7 cellular contexts compared by ENCODE assay signal in genomic region chr17:45313927-45314760, GRCh38. TPM values are rescaled to one million over a fixed set of nuclear protein-coding genes. Genes with fewer than 3 reads are reported as not detected.
DNase-seq lines count a peak whose midpoint lies in the region; ATAC-seq and TF ChIP-seq lines count a peak whose summit lies in the region.

No MANE protein-coding gene starts in this region.

- DNase-seq in GM23338 (ENCODE audit: low spot score): no peak
- DNase-seq in activated CD4-positive, alpha-beta memory T cell treated with anti-CD3 and anti-CD28 coated beads, Interleukin-2, amount 10 ng/mL, durations not matched to agents 7 days and 5 days: no peak
- no peak for DNase-seq in immature natural killer cell
- DNase-seq in stimulated activated naive B cell treated with anti-CD40 and anti-IgM and Interleukin-4, amounts not matched to agents 10 μg/mL and 1 μg/mL and 100 μg/mL, for 72 hours: no peak
- no peak for DNase-seq in UCSD-AML1 (lab: John Stamatoyannopoulos, UW; ENCODE audit: unreplicated experiment)
- no peak for DNase-seq in stimulated activated CD8-positive, alpha-beta memory T cell treated with anti-CD3 and anti-CD28 coated beads, Interleukin-4, amount 100 ng/mL, for 48 hours

- H3K27me3 ChIP-seq in GM23338 (ENCODE audit: insufficient read depth): peaks cover 17% of the 10 kb centered on the region

- no peak overlapping the region for H3K27ac ChIP-seq in GM23338 (ENCODE audit: low read depth)

- H3K4me3 Mint-ChIP-seq in GM23338 (peak overlapping the region; percentile 8; the same call in 1 of the 3 replicates), immature natural killer cell (peak overlapping the region; percentile 82 to 93 (median 87))
- peak overlapping the region; percentile 86 for H3K4me3 Mint-ChIP-seq in activated CD4-positive, alpha-beta memory T cell treated with anti-CD3 and anti-CD28 coated beads, Interleukin-2, amount 10 ng/mL, durations not matched to agents 7 days and 5 days
- peak overlapping the region; percentile 88 to 94 for H3K4me3 Mint-ChIP-seq in stimulated activated naive B cell treated with anti-CD40 and anti-IgM and Interleukin-4, amounts not matched to agents 10 μg/mL and 1 μg/mL and 100 μg/mL, for 72 hours

- TF ChIP-seq CTCF in GM23338 (conservative IDR thresholded peaks at IDR 0.05; ENCODE audit: low read depth in 2 of 2): no peak

- no peaks in the 10 kb centered on the region for H3K9me3 Mint-ChIP-seq in GM23338
- H3K9me3 Mint-ChIP-seq in activated CD4-positive, alpha-beta memory T cell treated with anti-CD3 and anti-CD28 coated beads, Interleukin-2, amount 10 ng/mL, durations not matched to agents 7 days and 5 days: no peaks in the 10 kb centered on the region
- H3K9me3 Mint-ChIP-seq in immature natural killer cell: no peaks in the 10 kb centered on the region
- no peaks in the 10 kb centered on the region for H3K9me3 Mint-ChIP-seq in stimulated activated naive B cell treated with anti-CD40 and anti-IgM and Interleukin-4, amounts not matched to agents 10 μg/mL and 1 μg/mL and 100 μg/mL, for 72 hours

- no peaks in the 10 kb centered on the region for H3K36me3 ChIP-seq in GM23338 (ENCODE audit: insufficient read depth)

- POLR2A ChIA-PET in activated CD4-positive, alpha-beta memory T cell treated with anti-CD3 and anti-CD28 coated beads, Interleukin-2, amount 10 ng/mL, durations not matched to agents 7 days and 5 days (lab: Charles Lee): interaction anchor here (1.0 to 12.9 kb wide), 9 partner anchors 10 to 253 kb away, joined by 3 to 337 read pairs (median 30); partner anchors contain the start of genes FMNL1, HEXIM1, HEXIM2 and NMT1

- no peaks in the 10 kb centered on the region for H3K9me2 ChIP-seq in GM23338 (ENCODE audit: insufficient read depth)

- H3K36me3 Mint-ChIP-seq in GM23338 (ENCODE audit: low read depth) (no peaks in the 10 kb centered on the region; the same call in 1 of the 3 replicates), immature natural killer cell (no peaks in the 10 kb centered on the region)
- peaks cover 60% of the 10 kb centered on the region for H3K36me3 Mint-ChIP-seq in activated CD4-positive, alpha-beta memory T cell treated with anti-CD3 and anti-CD28 coated beads, Interleukin-2, amount 10 ng/mL, durations not matched to agents 7 days and 5 days (ENCODE audit: low read depth)
- H3K36me3 Mint-ChIP-seq in stimulated activated naive B cell treated with anti-CD40 and anti-IgM and Interleukin-4, amounts not matched to agents 10 μg/mL and 1 μg/mL and 100 μg/mL, for 72 hours: peaks cover 65 to 72% of the 10 kb centered on the region in 2 donors

- H3K4me2 ChIP-seq in GM23338: no peak overlapping the region

- CTCF ChIA-PET in activated CD4-positive, alpha-beta memory T cell treated with anti-CD3 and anti-CD28 coated beads, Interleukin-2, amount 10 ng/mL, durations not matched to agents 7 days and 5 days (lab: Charles Lee): interaction anchor here (0.7 to 2.3 kb wide), 9 partner anchors 11 to 179 kb away, joined by 3 to 9 read pairs (median 4); partner anchors contain the start of gene ACBD4

- no peak overlapping the region for H3K27ac Mint-ChIP-seq in GM23338
- peak overlapping the region; percentile 93 for H3K27ac Mint-ChIP-seq in activated CD4-positive, alpha-beta memory T cell treated with anti-CD3 and anti-CD28 coated beads, Interleukin-2, amount 10 ng/mL, durations not matched to agents 7 days and 5 days
- peak overlapping the region; percentile 90 to 98 (median 93) for H3K27ac Mint-ChIP-seq in immature natural killer cell
- H3K27ac Mint-ChIP-seq in stimulated activated naive B cell treated with anti-CD40 and anti-IgM and Interleukin-4, amounts not matched to agents 10 μg/mL and 1 μg/mL and 100 μg/mL, for 72 hours: peak overlapping the region; percentile 97

- peaks cover 11% of the 10 kb centered on the region for H3K27me3 Mint-ChIP-seq in GM23338 (ENCODE audit: insufficient read depth, low read depth, poor library complexity)
- no peaks in the 10 kb centered on the region for H3K27me3 Mint-ChIP-seq in activated CD4-positive, alpha-beta memory T cell treated with anti-CD3 and anti-CD28 coated beads, Interleukin-2, amount 10 ng/mL, durations not matched to agents 7 days and 5 days
- peaks cover 7 to 21% (median 14%) of the 10 kb centered on the region in 3 donors for H3K27me3 Mint-ChIP-seq in immature natural killer cell (ENCODE audit: low read depth in 3 of 3)
- H3K27me3 Mint-ChIP-seq in stimulated activated naive B cell treated with anti-CD40 and anti-IgM and Interleukin-4, amounts not matched to agents 10 μg/mL and 1 μg/mL and 100 μg/mL, for 72 hours: no peaks in the 10 kb centered on the region

- H3K79me2 ChIP-seq in GM23338 (replicated peaks; ENCODE audit: insufficient read depth): peaks cover 52% of the 10 kb centered on the region

- H3K4me1 Mint-ChIP-seq in GM23338: peaks cover 25% of the 10 kb centered on the region
- peaks cover 74% of the 10 kb centered on the region for H3K4me1 Mint-ChIP-seq in activated CD4-positive, alpha-beta memory T cell treated with anti-CD3 and anti-CD28 coated beads, Interleukin-2, amount 10 ng/mL, durations not matched to agents 7 days and 5 days
- H3K4me1 Mint-ChIP-seq in immature natural killer cell: peaks cover 78 to 83% of the 10 kb centered on the region in 2 donors
- H3K4me1 Mint-ChIP-seq in stimulated activated naive B cell treated with anti-CD40 and anti-IgM and Interleukin-4, amounts not matched to agents 10 μg/mL and 1 μg/mL and 100 μg/mL, for 72 hours: peaks cover 50 to 72% of the 10 kb centered on the region in 2 donors

- no peak overlapping the region for H2AFZ ChIP-seq in GM23338

- peaks cover 18% of the 10 kb centered on the region for H3F3A ChIP-seq in GM23338 (replicated peaks; ENCODE audit: low read depth)

- H3K4me3 ChIP-seq in GM23338: no peak overlapping the region

- ATAC-seq in GM23338 (no peak), HG03045 (IDR thresholded peaks at IDR 0.05; ENCODE audit: unreplicated experiment) (no peak)
- ATAC-seq in stimulated activated naive B cell treated with anti-CD40 and anti-IgM and Interleukin-4, amounts not matched to agents 10 μg/mL and 1 μg/mL and 100 μg/mL, for 72 hours (replicated peaks): no peak

- H4K20me1 ChIP-seq in GM23338 (replicated peaks; ENCODE audit: insufficient read depth): peaks cover 30% of the 10 kb centered on the region

- peaks cover 25% of the 10 kb centered on the region for H3K4me1 ChIP-seq in GM23338 (ENCODE audit: insufficient read depth)

TF ChIP-seq in GM23338, 12 proteins besides CTCF, POLR2A, EP300 and RAD21:
- TF ChIP-seq POLR2AphosphoS5 (IDR thresholded peaks at IDR 0.05; ENCODE audit: low read depth): no peak
- TF ChIP-seq ZNF331 (CRISPR knock-in tag; IDR thresholded peaks at IDR 0.05; ENCODE audit: low read depth): no peak

RNA-seq across cellular contexts. Expression of gene MAP3K14, which starts 2.7 kb away (rescaled TPM):
- 3.9 and 4.9 TPM in 2 replicates for total RNA-seq in GM23338 (2014; rRNA removed; shearing (Covaris generic))
- polyA plus RNA-seq in GM23338 (2016; fragmentation: Nextera tagmentation; extraction: Ambion mirVana): 1.3 and 1.4 TPM in 2 replicates
- 10 to 100 TPM; 28.7 to 30.6 TPM for total RNA-seq in activated CD4-positive, alpha-beta memory T cell treated with anti-CD3 and anti-CD28 coated beads, Interleukin-2, amount 10 ng/mL, durations not matched to agents 7 days and 5 days
- 1 to 10 TPM; 1.0 to 3.4 (median 3.0) TPM for polyA plus RNA-seq in immature natural killer cell

RNA-seq across cellular contexts. Expression of gene SPATA32, which starts 52.2 kb away (rescaled TPM):
- total RNA-seq in GM23338 (2014; rRNA removed; shearing (Covaris generic)): not detected in 2 replicates
- polyA plus RNA-seq in GM23338 (2016; fragmentation: Nextera tagmentation; extraction: Ambion mirVana) (0.23 TPM in 1 of 2 replicates, not detected in the other), immature natural killer cell (under 1 TPM in 1 of 3 donors, not detected in 2; 0.16 TPM)
- under 1 TPM; 0.20 to 0.23 TPM for total RNA-seq in activated CD4-positive, alpha-beta memory T cell treated with anti-CD3 and anti-CD28 coated beads, Interleukin-2, amount 10 ng/mL, durations not matched to agents 7 days and 5 days

Comparison
In these comparisons a context has a peak if more than half of its experiments do, and no peak if none do; other contexts are left out.
1. H3K4me3 Mint-ChIP-seq: peak in every context shown above with its lines; median percentile 91 in stimulated activated naive B cell treated with anti-CD40 and anti-IgM and Interleukin-4, amounts not matched to agents 10 μg/mL and 1 μg/mL and 100 μg/mL, for 72 hours; 87 in immature natural killer cell; 86 in activated CD4-positive, alpha-beta memory T cell treated with anti-CD3 and anti-CD28 coated beads, Interleukin-2, amount 10 ng/mL, durations not matched to agents 7 days and 5 days; 8 in GM23338.